In genomic region chr11:75490221-75491181, GRCh38 we compare ENCODE assay signal across 11 cellular contexts. TPM values are rescaled to one million over a fixed set of nuclear protein-coding genes. Genes with fewer than 3 reads are reported as not detected.
DNase-seq lines count a peak whose midpoint lies in the region; ATAC-seq and TF ChIP-seq lines count a peak whose summit lies in the region.
"Had no signal": no experiment of that assay in that cellular context is flagged by ENCODE, and none has a peak within 500 bp of the region (broad histone marks: within the 10 kb centered on the region; RNA-seq: fewer than 3 reads in every experiment).

No MANE protein-coding gene starts in this region.

- WGBS in mammary epithelial cell (ENCODE audit: low coverage, missing lambda C conversion rate), result 27% methylated on average over 10 of the region's 13 CpGs

- no peak overlapping the region for H3K9ac ChIP-seq in mammary epithelial cell (ENCODE audit: insufficient read depth, low read length)

- no peak overlapping the region for H3K27ac ChIP-seq in mammary epithelial cell (ENCODE audit: insufficient read depth, low read depth, low read length)
- H3K27ac ChIP-seq: SK-N-MC had no signal

- no peaks in the 10 kb centered on the region for H3K9me3 ChIP-seq in mammary epithelial cell (replicated peaks; ENCODE audit: insufficient read depth, low read length)

- H3K27ac Mint-ChIP-seq in neural crest cell (ENCODE audit: unreplicated experiment), result peak overlapping the region; percentile 57
- H3K27ac Mint-ChIP-seq in stimulated activated naive B cell treated with anti-CD40 and anti-IgM and Interleukin-4, amounts not matched to agents 10 μg/mL and 1 μg/mL and 100 μg/mL, for 72 hours, result no peak overlapping the region

- H2AFZ ChIP-seq in mammary epithelial cell (ENCODE audit: low read depth, low read length), result no peak overlapping the region

- no peaks in the 10 kb centered on the region for H3K36me3 Mint-ChIP-seq in neural crest cell (ENCODE audit: low read depth)
- H3K36me3 Mint-ChIP-seq in stimulated activated naive B cell treated with anti-CD40 and anti-IgM and Interleukin-4, amounts not matched to agents 10 μg/mL and 1 μg/mL and 100 μg/mL, for 72 hours, result no peaks in the 10 kb centered on the region

- no peaks in the 10 kb centered on the region for H3K27me3 Mint-ChIP-seq in neural crest cell (ENCODE audit: low read depth)
- no peaks in the 10 kb centered on the region for H3K27me3 Mint-ChIP-seq in stimulated activated naive B cell treated with anti-CD40 and anti-IgM and Interleukin-4, amounts not matched to agents 10 μg/mL and 1 μg/mL and 100 μg/mL, for 72 hours

- peaks cover 24% of the 10 kb centered on the region for H3K4me1 ChIP-seq in mammary epithelial cell (ENCODE audit: insufficient read depth, low read length)

- H3K36me3 ChIP-seq in mammary epithelial cell (ENCODE audit: insufficient read depth, low read length), result no peaks in the 10 kb centered on the region

- TF ChIP-seq CTCF in NB4 (IDR thresholded peaks at IDR 0.05; ENCODE audit: low read depth, low read length), result no peak
- TF ChIP-seq CTCF in mammary epithelial cell (conservative IDR thresholded peaks at IDR 0.05 in 1 of 2, IDR thresholded peaks at IDR 0.05 in 1 of 2; ENCODE audit: extremely low read depth in 1 of 2, insufficient read depth in 1 of 2, low read depth in 1 of 2, low read length in 2 of 2), result no peak
- TF ChIP-seq CTCF in neural crest cell (conservative IDR thresholded peaks at IDR 0.05), result no peak

- intact Hi-C loops in mammary epithelial cell (cut with micrococcal nuclease), result no loop called here

- BruUV-seq in mammary epithelial cell (replicated peaks; lab: Mats Ljungman, UMichigan), result no TSS peak

- H3K4me3 ChIP-seq in NB4 (ENCODE audit: low read depth, low read length), result no peak overlapping the region
- H3K4me3 ChIP-seq in mammary epithelial cell (replicated peaks in 1 of 3; ENCODE audit: insufficient read depth in 1 of 3, low read depth in 2 of 3, low read length in 3 of 3), result no peak overlapping the region
- H3K4me3 ChIP-seq: SK-N-MC, skin epidermis had no signal

- CTCF ChIA-PET in mammary epithelial cell (lab: Charles Lee; ENCODE audit: low non-redundant PET), result no interaction called here

- H3K4me1 Mint-ChIP-seq in neural crest cell, result peaks cover 11% of the 10 kb centered on the region
- peaks cover 5 to 6% of the 10 kb centered on the region in 2 donors for H3K4me1 Mint-ChIP-seq in stimulated activated naive B cell treated with anti-CD40 and anti-IgM and Interleukin-4, amounts not matched to agents 10 μg/mL and 1 μg/mL and 100 μg/mL, for 72 hours

- H3K79me2 ChIP-seq in mammary epithelial cell (ENCODE audit: insufficient read depth, low read length), result no peaks in the 10 kb centered on the region

- H3K9me3 Mint-ChIP-seq in neural crest cell, result no peaks in the 10 kb centered on the region
- no peaks in the 10 kb centered on the region for H3K9me3 Mint-ChIP-seq in stimulated activated naive B cell treated with anti-CD40 and anti-IgM and Interleukin-4, amounts not matched to agents 10 μg/mL and 1 μg/mL and 100 μg/mL, for 72 hours

- DNase-seq in ELR (ENCODE audit: low read depth) (peak; percentile 64), NB4 (ENCODE audit: low read depth) (peak; percentile 35), mammary epithelial cell (peak; percentile 32), neural crest cell (ENCODE audit: low read depth, low spot score) (no peak), NCI-H1436 treated with DMSO at 0.1 percent for 48 hours (lab: John Stamatoyannopoulos, UW) (no peak)
- DNase-seq in stimulated activated naive B cell treated with anti-CD40 and anti-IgM and Interleukin-4, amounts not matched to agents 10 μg/mL and 1 μg/mL and 100 μg/mL, for 72 hours, result no peak
- DNase-seq: NCI-H510A had no signal

- H3K4me2 ChIP-seq in mammary epithelial cell (ENCODE audit: insufficient read depth, low read depth, low read length), result no peak overlapping the region

- H3K4me3 Mint-ChIP-seq in neural crest cell, result no peak overlapping the region
- no peak overlapping the region for H3K4me3 Mint-ChIP-seq in stimulated activated naive B cell treated with anti-CD40 and anti-IgM and Interleukin-4, amounts not matched to agents 10 μg/mL and 1 μg/mL and 100 μg/mL, for 72 hours

- no peaks in the 10 kb centered on the region for H3K27me3 ChIP-seq in mammary epithelial cell (ENCODE audit: insufficient read depth, low read length)

- H4K20me1 ChIP-seq in mammary epithelial cell (ENCODE audit: insufficient read depth, low read length), result no peaks in the 10 kb centered on the region

- dilution Hi-C loops in mammary epithelial cell (cut with HindIII; ENCODE audit: low sequenced_read_pairs), result no loop called here

- ATAC-seq in stimulated activated naive B cell treated with anti-CD40 and anti-IgM and Interleukin-4, amounts not matched to agents 10 μg/mL and 1 μg/mL and 100 μg/mL, for 72 hours (replicated peaks), result no peak
- ATAC-seq in GM19324 (IDR thresholded peaks at IDR 0.05; ENCODE audit: low FRiP score, unreplicated experiment) (no peak), GM21515 (IDR thresholded peaks at IDR 0.05; ENCODE audit: unreplicated experiment) (no peak)

- TF ChIP-seq POLR2A in NB4 (IDR thresholded peaks at IDR 0.05; ENCODE audit: extremely low read depth, insufficient read length), result no peak

- in situ Hi-C loops in mammary epithelial cell (cut with MboI; ENCODE audit: low sequenced_read_pairs in 2 of 2), result no loop called here

RNA-seq across cellular contexts. Expression of gene GDPD5, which starts 35.2 kb away (rescaled TPM):
- total RNA-seq in mammary epithelial cell (10 to 100 TPM in 1 of 2 donors, 1 to 10 TPM in 1; 9.5 to 13.3 TPM), neural crest cell (13.3 and 15.4 TPM in 2 replicates)
- polyA plus RNA-seq in mammary epithelial cell, result 4.4 TPM
- 5.9 TPM for polyA minus RNA-seq in mammary epithelial cell

RNA-seq across cellular contexts. Expression of gene KLHL35, which starts 57.5 kb away (rescaled TPM):
- total RNA-seq in mammary epithelial cell, result 1 to 10 TPM; 2.4 to 3.7 TPM
- 0.43 TPM for polyA plus RNA-seq in mammary epithelial cell
- not detected for polyA minus RNA-seq in mammary epithelial cell
- total RNA-seq in neural crest cell, result 9.4 and 11.6 TPM in 2 replicates

Comparison
In these comparisons a context has a peak if more than half of its experiments do, and no peak if none do; other contexts are left out.
1. DNase-seq: peak in ELR (single experiment), NB4 (single experiment) and mammary epithelial cell (single experiment); none in neural crest cell (single experiment), stimulated activated naive B cell treated with anti-CD40 and anti-IgM and Interleukin-4, amounts not matched to agents 10 μg/mL and 1 μg/mL and 100 μg/mL, for 72 hours (single experiment) and NCI-H1436 treated with DMSO at 0.1 percent for 48 hours (single experiment).